ENCODE assay signal across 11 cellular contexts in genomic region chr14:60632257-60632656, GRCh38. TPM values are rescaled to one million over a fixed set of nuclear protein-coding genes. Genes with fewer than 3 reads are reported as not detected.
DNase-seq lines count a peak whose midpoint lies in the region; ATAC-seq, FAIRE-seq and TF ChIP-seq lines count a peak whose summit lies in the region.
"Had no signal": no experiment of that assay in that cellular context is flagged by ENCODE, and none has a peak within 500 bp of the region (broad histone marks: within the 10 kb centered on the region; RNA-seq: fewer than 3 reads in every experiment).

No MANE protein-coding gene starts in this region.

- TF ChIP-seq POLR2A in GM18505 (IDR thresholded peaks at IDR 0.05; ENCODE audit: borderline replicate concordance, extremely low read depth, insufficient read depth, insufficient read length) (no peak), H54 (IDR thresholded peaks at IDR 0.05; ENCODE audit: low read depth, low read length) (no peak)

- DNase-seq in NCI-H69 (lab: John Stamatoyannopoulos, UW) (peak; percentile 20), T1000 (lab: John Stamatoyannopoulos, UW) (no peak), H54 (ENCODE audit: insufficient read length, low spot score) (no peak), NOMO-1 treated with DMSO at 0.1 percent for 48 hours (lab: John Stamatoyannopoulos, UW; ENCODE audit: unreplicated experiment) (no peak), left cardiac atrium (no peak)
- DNase-seq: activated B cell treated with CpG ODN at 0.5 μM for 24 hours, colonic mucosa, upper lobe of left lung had no signal

- intact Hi-C loops in left cardiac atrium (cut with DNase I): no loop called here

- ATAC-seq in GM18505 (IDR thresholded peaks at IDR 0.05; ENCODE audit: unreplicated experiment): peak; percentile 68
- peak; percentile 75 for ATAC-seq in GM19467 (IDR thresholded peaks at IDR 0.05; ENCODE audit: unreplicated experiment)
- peak; percentile 52 for ATAC-seq in HG03045 (IDR thresholded peaks at IDR 0.05; ENCODE audit: unreplicated experiment)
- no peak for ATAC-seq in left cardiac atrium

- no peak for FAIRE-seq in H54 (lab: Jason Lieb, UNC)

RNA-seq across cellular contexts. Expression of gene SIX1, which starts 17.0 kb away (rescaled TPM):
- total RNA-seq in left cardiac atrium: under 1 TPM; 0.24 to 0.77 TPM
- total RNA-seq: activated B cell treated with CpG ODN at 0.5 μM for 24 hours, colonic mucosa had no signal

Comparison
In these comparisons a context has a peak if more than half of its experiments do, and no peak if none do; other contexts are left out.
1. ATAC-seq: peak in GM18505 (single experiment), GM19467 (single experiment) and HG03045 (single experiment); none in left cardiac atrium (0 of 2).